In genomic region chr5:170711300-170711699, GRCh38 we compare ENCODE assay signal across 3 cellular contexts.
TF ChIP-seq lines count a peak whose summit lies in the region.

No MANE protein-coding gene starts in this region.

TF ChIP-seq in HepG2, 621 proteins besides CTCF, POLR2A, EP300 and RAD21:
- TF ChIP-seq CREB1 (IDR thresholded peaks at IDR 0.05) (peak; percentile 92), CREB1 (CRISPR knock-in tag; IDR thresholded peaks at IDR 0.05) (no peak), GFI1 (CRISPR knock-in tag; IDR thresholded peaks at IDR 0.05; ENCODE audit: borderline replicate concordance) (no peak), STAG1 (CRISPR knock-in tag; IDR thresholded peaks at IDR 0.05) (no peak), JUND (CRISPR knock-in tag; IDR thresholded peaks at IDR 0.05) (no peak), ZNF3 (CRISPR knock-in tag; IDR thresholded peaks at IDR 0.05) (no peak), ATF7 (IDR thresholded peaks at IDR 0.05) (peak; percentile 98), ATF7 (CRISPR knock-in tag; IDR thresholded peaks at IDR 0.05) (no peak), ZNF724P (CRISPR knock-in tag; IDR thresholded peaks at IDR 0.05; ENCODE audit: borderline replicate concordance) (no peak)

TF ChIP-seq in GM12878, 131 proteins besides CTCF, POLR2A, EP300 and RAD21:
- 0 out of 2 replicates have a peak, but pooled peaks have one; percentile 30 for TF ChIP-seq ATF7 (IDR thresholded peaks at IDR 0.05; ENCODE audit: low read depth)
- no peak for TF ChIP-seq ELK1 (IDR thresholded peaks at IDR 0.05; ENCODE audit: low read depth, low read length)
TF ChIP-seq in GM12878: peak in this region for 1.

TF ChIP-seq in K562, 482 proteins besides CTCF, POLR2A, EP300 and RAD21:
- TF ChIP-seq ZNF143 (CRISPR knock-in tag; IDR thresholded peaks at IDR 0.05) (no peak), ATF7 (IDR thresholded peaks at IDR 0.05) (0 out of 2 replicates have a peak, but pooled peaks have one; percentile 19), ATF1 (CRISPR knock-in tag; IDR thresholded peaks at IDR 0.05) (no peak), ATF1 (tag; IDR thresholded peaks at IDR 0.05) (0 out of 2 replicates have a peak, but pooled peaks have one; percentile 17), SRSF9 (IDR thresholded peaks at IDR 0.05; ENCODE audit: borderline replicate concordance, low read depth, low read length) (no peak), NKRF (IDR thresholded peaks at IDR 0.05; ENCODE audit: borderline replicate concordance) (no peak), JUND (IDR thresholded peaks at IDR 0.05; ENCODE audit: borderline replicate concordance, low read depth, low read length) (no peak), JUND (tag; IDR thresholded peaks at IDR 0.05; ENCODE audit: borderline replicate concordance, low read depth, low read length) (peak; percentile 18; the same call in 1 of the 3 replicates)
